Comparison of ENCODE assay signal across 16 cellular contexts in genomic region chr2:183519371-183520056, GRCh38.
"Had no signal": no experiment of that assay in that cellular context is flagged by ENCODE, and none has a peak within 500 bp of the region (broad histone marks: within the 10 kb centered on the region; RNA-seq: fewer than 3 reads in every experiment).

No MANE protein-coding gene starts in this region.

- FAIRE-seq: astrocyte, TTC549 had no signal

- H3K36me3 ChIP-seq: left ventricle myocardium inferior had no signal

- DNase-seq: activated B cell treated with CpG ODN at 0.5 μM for 24 hours; activated CD4-positive, alpha-beta T cell treated with anti-CD3 and anti-CD28 coated beads, Interleukin-2, amount 10 ng/mL, durations not matched to agents 24 days and 14 days; activated CD8-positive, alpha-beta memory T cell treated with anti-CD3 and anti-CD28 coated beads for 24 hours; activated naive CD4-positive, alpha-beta T cell treated with anti-CD3 and anti-CD28 coated beads for 36 hours; caudate nucleus; effector CD4-positive, alpha-beta T cell; foreskin melanocyte; head of caudate nucleus; left ventricle myocardium inferior; stimulated activated CD4-positive, alpha-beta T cell treated with anti-CD3 and anti-CD28 coated beads, Interleukin-2, amount 100 ng/mL, for 48 hours; stimulated activated naive CD4-positive, alpha-beta T cell treated with Interleukin-2 at 50 U/mL for 16 hours; trophoblast cell had no signal

- ATAC-seq: activated T-helper 17 cell treated with anti-CD3 and anti-CD28 coated beads, Interleukin-2, amount 50 U/mL, for 72 hours had no signal

- H3K27ac ChIP-seq: coronary artery, left ventricle myocardium inferior had no signal

- H3K4me3 ChIP-seq: coronary artery, left ventricle myocardium inferior had no signal
